ENCODE assay signal across 10 cellular contexts in genomic region chr2:54632733-54633692, GRCh38.
DNase-seq lines count a peak whose midpoint lies in the region; ATAC-seq and TF ChIP-seq lines count a peak whose summit lies in the region.
"Had no signal": no experiment of that assay in that cellular context is flagged by ENCODE, and none has a peak within 500 bp of the region (broad histone marks: within the 10 kb centered on the region; RNA-seq: fewer than 3 reads in every experiment).

No MANE protein-coding gene starts in this region.

- no peak for TF ChIP-seq CTCF in chondrocyte (IDR thresholded peaks at IDR 0.05)

- no peaks in the 10 kb centered on the region for H3K27me3 Mint-ChIP-seq in chondrocyte (ENCODE audit: low read depth)

- H3K27me3 ChIP-seq in muscle layer of duodenum (ENCODE audit: low read depth, low read length) = no peaks in the 10 kb centered on the region

- H3K36me3 ChIP-seq in muscle layer of duodenum (ENCODE audit: control insufficient read depth in 1 of 2, insufficient read depth in 2 of 2, low read length in 2 of 2) = peaks cover 50 to 59% of the 10 kb centered on the region in 2 donors

- peaks cover 9 to 43% of the 10 kb centered on the region in 2 donors for H3K4me1 ChIP-seq in muscle layer of duodenum (ENCODE audit: control insufficient read depth in 1 of 2, insufficient read depth in 2 of 2, low read length in 2 of 2)

- no peaks in the 10 kb centered on the region for H3K9me3 ChIP-seq in muscle layer of duodenum (ENCODE audit: control insufficient read depth in 1 of 2, low read length in 2 of 2)

- H3K9me3 Mint-ChIP-seq in chondrocyte (ENCODE audit: low read depth) = no peaks in the 10 kb centered on the region
- H3K9me3 Mint-ChIP-seq: immature natural killer cell had no signal

- H3K4me3 ChIP-seq in muscle layer of duodenum (ENCODE audit: low read depth in 1 of 2, low read length in 2 of 2) = no peak overlapping the region

- no peak for ATAC-seq in HG03039 (IDR thresholded peaks at IDR 0.05; ENCODE audit: unreplicated experiment)

- peak overlapping the region; percentile 62 for H3K27ac ChIP-seq in muscle layer of duodenum (ENCODE audit: low read length)

- peak overlapping the region; percentile 97 for H3K27ac Mint-ChIP-seq in chondrocyte (ENCODE audit: unreplicated experiment)

- peaks cover 52% of the 10 kb centered on the region for H3K4me1 Mint-ChIP-seq in chondrocyte (ENCODE audit: low read depth)

- DNase-seq in A172 (ENCODE audit: low spot score) (peak; percentile 59), HK-2 (ENCODE audit: unreplicated experiment) (peak; percentile 61), chondrocyte (ENCODE audit: low spot score) (no peak), SKM-1 treated with dmso at 0.1 percent for 144 hours (lab: John Stamatoyannopoulos, UW; ENCODE audit: unreplicated experiment) (no peak), NCI-H446 treated with DMSO at 0.1 percent for 48 hours (lab: John Stamatoyannopoulos, UW) (no peak), CD1c-positive myeloid dendritic cell (ENCODE audit: extremely low spot score) (no peak)
- DNase-seq: activated gamma-delta T cell treated with Interleukin-2 at 50 U/mL for 16 hours, immature natural killer cell had no signal

- H3K36me3 Mint-ChIP-seq in chondrocyte (ENCODE audit: low read depth) = peaks cover 38% of the 10 kb centered on the region

- H3K4me3 Mint-ChIP-seq in chondrocyte (ENCODE audit: unreplicated experiment) = no peak overlapping the region
- H3K4me3 Mint-ChIP-seq: immature natural killer cell had no signal

Comparison
In these comparisons a context has a peak if more than half of its experiments do, and no peak if none do; other contexts are left out.
1. DNase-seq: peak in A172 (single experiment) and HK-2 (single experiment); none in chondrocyte (single experiment), SKM-1 treated with dmso at 0.1 percent for 144 hours (single experiment), NCI-H446 treated with DMSO at 0.1 percent for 48 hours (single experiment) and CD1c-positive myeloid dendritic cell (single experiment).